ENCODE assay signal across 22 cellular contexts in the genomic region with DNA sequence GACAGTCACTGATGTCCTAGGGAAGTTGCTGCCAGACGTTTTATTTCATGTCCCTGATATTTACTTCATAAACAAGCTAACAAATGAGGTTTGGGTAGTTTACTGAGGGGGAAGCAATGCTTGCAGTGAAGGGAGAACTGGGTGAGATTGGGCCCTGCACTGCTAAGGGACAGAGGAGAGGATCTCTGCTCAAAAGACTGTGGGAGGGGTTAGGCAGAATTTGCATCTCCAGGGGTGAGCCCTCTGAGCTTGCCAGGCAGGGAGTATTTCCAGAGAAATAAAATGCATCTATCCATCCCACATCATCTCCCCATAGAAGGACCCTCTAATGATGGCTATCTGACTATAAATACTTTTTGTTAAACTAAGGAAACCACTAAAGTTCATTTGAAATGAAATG.
A peak's percentile ranks its signal among the peaks of the same experiment; 100 is the strongest.
DNase-seq lines count a peak whose midpoint lies in the region; ATAC-seq, FAIRE-seq and TF ChIP-seq lines count a peak whose summit lies in the region.
"Had no signal": no experiment of that assay in that cellular context is flagged by ENCODE, and none has a peak within 500 bp of the region (broad histone marks: within the 10 kb centered on the region; RNA-seq: fewer than 3 reads in every experiment).

No MANE protein-coding gene starts in this region.

- no peaks in the 10 kb centered on the region for H3K9me3 Mint-ChIP-seq in activated T-helper 17 cell treated with anti-CD3 and anti-CD28 coated beads, Interleukin-2, amount 50 U/mL, for 72 hours

- H3K9ac ChIP-seq in trophoblast cell (ENCODE audit: low read length) (no peak overlapping the region), smooth muscle cell (ENCODE audit: low read depth) (no peak overlapping the region)

- peak overlapping the region; percentile 11 for H3K27ac Mint-ChIP-seq in activated T-helper 17 cell treated with anti-CD3 and anti-CD28 coated beads, Interleukin-2, amount 50 U/mL, for 72 hours
- H3K27ac Mint-ChIP-seq: CD4-positive, alpha-beta memory T cell had no signal

- no peak overlapping the region for H2BK12ac ChIP-seq in trophoblast cell (ENCODE audit: low read length)

- no peak overlapping the region for H3K27ac ChIP-seq in trophoblast cell (ENCODE audit: low read depth, low read length)
- H3K27ac ChIP-seq in smooth muscle cell (ENCODE audit: low read depth) = no peak overlapping the region
- H3K27ac ChIP-seq: A549, RWPE1 had no signal

- DNase-seq in GM12891 (ENCODE audit: insufficient read length, low spot score) (no peak), H7 (peak; percentile 4), trophoblast cell (no peak), ACHN (no peak), smooth muscle cell (lab: John Stamatoyannopoulos, UW; ENCODE audit: unreplicated experiment) (no peak)
- DNase-seq: C1 segment of cervical spinal cord; Caco-2; CD4-positive, alpha-beta memory T cell; KBM-7; NCI-H1105 treated with DMSO at 0.1 percent for 48 hours; NCI-H146; NCI-H2029; NCI-H446; NCI-H524 treated with DMSO at 0.1 percent for 48 hours; SHP77 had no signal

- peak overlapping the region; percentile 28 for H4K8ac ChIP-seq in trophoblast cell (ENCODE audit: low read depth, low read length)

- no peak overlapping the region for H3K23ac ChIP-seq in trophoblast cell (ENCODE audit: low read length)

- H3K79me2 ChIP-seq in trophoblast cell (ENCODE audit: control insufficient read depth, insufficient read depth, low read length, poor library complexity) (no peaks in the 10 kb centered on the region), smooth muscle cell (ENCODE audit: low read depth) (no peaks in the 10 kb centered on the region)

- TF ChIP-seq POLR2A in GM12891 (IDR thresholded peaks at IDR 0.05; ENCODE audit: low read depth, low read length) = no peak

- H3K4me2 ChIP-seq in trophoblast cell (ENCODE audit: low read length) = no peak overlapping the region
- no peak overlapping the region for H3K4me2 ChIP-seq in smooth muscle cell
- H3K4me2 ChIP-seq: A549 had no signal

- no peaks in the 10 kb centered on the region for H3F3A ChIP-seq in smooth muscle cell (ENCODE audit: low read depth)

- no peak overlapping the region for H3K4me3 Mint-ChIP-seq in activated T-helper 17 cell treated with anti-CD3 and anti-CD28 coated beads, Interleukin-2, amount 50 U/mL, for 72 hours
- H3K4me3 Mint-ChIP-seq: CD4-positive, alpha-beta memory T cell had no signal

- no peak overlapping the region for H3K4me3 ChIP-seq in H7 (ENCODE audit: insufficient read depth, low read depth, low read length)
- no peak overlapping the region for H3K4me3 ChIP-seq in trophoblast cell (ENCODE audit: low read depth, low read length)
- no peak overlapping the region for H3K4me3 ChIP-seq in smooth muscle cell
- H3K4me3 ChIP-seq: A549 had no signal

- no peak overlapping the region for H2AFZ ChIP-seq in trophoblast cell (ENCODE audit: insufficient read depth, low read length, poor library complexity)
- no peak overlapping the region for H2AFZ ChIP-seq in smooth muscle cell (ENCODE audit: low read depth)

- no CpG with 5 or more reads among the region's 1 CpG for WGBS in trophoblast cell (ENCODE audit: extremely low coverage, insufficient coverage, insufficient read length)
- WGBS in smooth muscle cell (ENCODE audit: low lambda C conversion rate) = 74% methylated on average over 1 of the region's 1 CpG

- no peak overlapping the region for H4K91ac ChIP-seq in trophoblast cell (ENCODE audit: low read depth, low read length)

- ATAC-seq in activated T-helper 17 cell treated with anti-CD3 and anti-CD28 coated beads, Interleukin-2, amount 50 U/mL, for 72 hours (replicated peaks) = no peak
- ATAC-seq in GM18868 (IDR thresholded peaks at IDR 0.05; ENCODE audit: unreplicated experiment) = no peak
- ATAC-seq: A549, Panc1 had no signal

- no peak overlapping the region for H2BK5ac ChIP-seq in trophoblast cell (ENCODE audit: low read depth, low read length, poor library complexity)

- no peaks in the 10 kb centered on the region for H3K27me3 ChIP-seq in H7 (ENCODE audit: control insufficient read depth, insufficient read depth, low read length)
- no peaks in the 10 kb centered on the region for H3K27me3 ChIP-seq in trophoblast cell (ENCODE audit: insufficient read depth, low read length)
- H3K27me3 ChIP-seq in smooth muscle cell (ENCODE audit: low read depth) = no peaks in the 10 kb centered on the region

- H3K4me1 ChIP-seq in trophoblast cell (ENCODE audit: control insufficient read depth in 1 of 2, insufficient read depth in 2 of 2, low read length in 2 of 2) = peaks cover 0 to 2% of the 10 kb centered on the region in 2 experiments
- H3K4me1 ChIP-seq in smooth muscle cell (ENCODE audit: low read depth) = no peaks in the 10 kb centered on the region
- H3K4me1 ChIP-seq: A549 had no signal

- peak overlapping the region; percentile 70 for H4K12ac ChIP-seq in trophoblast cell (ENCODE audit: low read depth, low read length)

- H3K79me1 ChIP-seq in trophoblast cell (ENCODE audit: low read length) = no peaks in the 10 kb centered on the region

- H3K9me3 ChIP-seq in trophoblast cell (ENCODE audit: insufficient read depth, low read depth, low read length) (no peaks in the 10 kb centered on the region), smooth muscle cell (replicated peaks; ENCODE audit: low read depth) (no peaks in the 10 kb centered on the region)
- H3K9me3 ChIP-seq: A549, Caco-2 had no signal

- in situ Hi-C loops in ACHN (cut with HindIII; ENCODE audit: low pct_ligation_motif_present, low pct_unique_long_range_greater_than_20kb, low sequenced_read_pairs) = no loop called here

- H3K36me3 Mint-ChIP-seq in activated T-helper 17 cell treated with anti-CD3 and anti-CD28 coated beads, Interleukin-2, amount 50 U/mL, for 72 hours (ENCODE audit: low read depth) = peaks cover 24% of the 10 kb centered on the region

- TF ChIP-seq CTCF in smooth muscle cell (IDR thresholded peaks at IDR 0.05; ENCODE audit: borderline replicate concordance, insufficient read depth, poor library complexity, severe bottlenecking) = no peak

- no peak for FAIRE-seq in GM12891 (lab: Jason Lieb, UNC)
- FAIRE-seq: A549, G401.6, HTR-8/SVneo had no signal

- H2AK5ac ChIP-seq in trophoblast cell (ENCODE audit: low read length) = no peak overlapping the region

- H3K36me3 ChIP-seq in H7 (replicated peaks; ENCODE audit: control insufficient read depth, insufficient read depth, low read length) = no peaks in the 10 kb centered on the region
- no peaks in the 10 kb centered on the region for H3K36me3 ChIP-seq in trophoblast cell (ENCODE audit: control insufficient read depth in 1 of 2, insufficient read depth in 2 of 2, low read length in 2 of 2)
- no peaks in the 10 kb centered on the region for H3K36me3 ChIP-seq in smooth muscle cell (ENCODE audit: low read depth)

- peaks cover 5% of the 10 kb centered on the region for H3K4me1 Mint-ChIP-seq in activated T-helper 17 cell treated with anti-CD3 and anti-CD28 coated beads, Interleukin-2, amount 50 U/mL, for 72 hours

- H3K4ac ChIP-seq in trophoblast cell (ENCODE audit: low read depth, low read length) = no peak overlapping the region

- H4K20me1 ChIP-seq in smooth muscle cell (ENCODE audit: low read depth) = no peaks in the 10 kb centered on the region

- no peak overlapping the region for H2BK120ac ChIP-seq in trophoblast cell (ENCODE audit: insufficient read depth, low read length, poor library complexity)

- no peak overlapping the region for H3K14ac ChIP-seq in trophoblast cell (ENCODE audit: low read length)

- no peak overlapping the region for H3K18ac ChIP-seq in trophoblast cell (ENCODE audit: low read length)

- H3K27me3 Mint-ChIP-seq in activated T-helper 17 cell treated with anti-CD3 and anti-CD28 coated beads, Interleukin-2, amount 50 U/mL, for 72 hours = no peaks in the 10 kb centered on the region
- H3K27me3 Mint-ChIP-seq: CD4-positive, alpha-beta memory T cell had no signal

TF ChIP-seq in GM12891, 5 proteins besides CTCF, POLR2A, EP300 and RAD21:
- peak; percentile 23; the same call in 1 of the 2 replicates for TF ChIP-seq POLR2AphosphoS5 (IDR thresholded peaks at IDR 0.05; ENCODE audit: low read depth, low read length)
- TF ChIP-seq TAF1 (IDR thresholded peaks at IDR 0.05; ENCODE audit: low read depth, low read length) = no peak
- no peak for TF ChIP-seq SPI1 (IDR thresholded peaks at IDR 0.05; ENCODE audit: low read depth, low read length)
- no peak for TF ChIP-seq PAX5 (IDR thresholded peaks at IDR 0.05; ENCODE audit: insufficient read depth, low read length, severe bottlenecking)
